In the genomic region with DNA sequence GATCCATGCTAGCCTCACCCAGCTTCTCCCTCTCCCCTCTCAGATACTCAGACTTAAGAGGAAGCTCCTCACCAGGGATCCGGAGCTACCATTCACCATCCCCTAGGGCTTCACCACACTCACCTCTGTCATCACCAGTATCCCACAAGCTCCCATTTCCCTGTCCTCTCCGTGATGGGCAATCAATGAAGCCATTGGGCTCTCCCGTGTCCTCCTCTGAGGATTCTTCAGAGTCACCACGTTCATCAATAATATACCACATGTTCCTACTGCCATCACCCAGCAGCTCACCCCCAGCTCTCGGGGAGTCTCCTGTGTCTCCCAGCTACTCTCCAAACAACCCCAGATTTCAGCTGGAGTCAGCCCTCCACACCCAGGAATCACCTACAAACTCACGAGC, we compare ENCODE assay signal across 6 cellular contexts. TPM values are rescaled to one million over a fixed set of nuclear protein-coding genes. Genes with fewer than 3 reads are reported as not detected.
DNase-seq lines count a peak whose midpoint lies in the region; FAIRE-seq and TF ChIP-seq lines count a peak whose summit lies in the region.
"Not testable (repeated sequence)": the region's sequence is repeated elsewhere in the genome, so short reads cannot be mapped to it uniquely, and the experiment has no call there.

No MANE protein-coding gene starts in this region.

- H3K27me3 ChIP-seq in MG63; bronchial epithelial cell (ENCODE audit: control insufficient read depth, insufficient read depth, low read length); prostate gland (replicated peaks; ENCODE audit: insufficient read depth): not testable (repeated sequence)

- H3K9me3 ChIP-seq in MG63; SK-N-MC (ENCODE audit: low read depth, low read length); prostate gland: not testable (repeated sequence)

- not testable (repeated sequence) for H3K4me1 Mint-ChIP-seq in type B pancreatic cell (ENCODE audit: unreplicated experiment)

- H3K4me3 ChIP-seq in MG63; bronchial epithelial cell (ENCODE audit: low read depth, low read length); epithelial cell of esophagus (ENCODE audit: low read length); prostate gland: not testable (repeated sequence)
- H3K4me3 ChIP-seq in SK-N-MC = peak overlapping the region; percentile 76

- not testable (repeated sequence) for H3K27me3 Mint-ChIP-seq in type B pancreatic cell

- not testable (repeated sequence) for TF ChIP-seq POLR2A in prostate gland (IDR thresholded peaks at IDR 0.05)

- H3K4me3 Mint-ChIP-seq in type B pancreatic cell = not testable (repeated sequence)

- 84% methylated on average over 6 of the region's 6 CpGs for WGBS in prostate gland

- not testable (repeated sequence) for TF ChIP-seq CTCF in bronchial epithelial cell (IDR thresholded peaks at IDR 0.05; ENCODE audit: insufficient read depth, low read length, severe bottlenecking); epithelial cell of esophagus (IDR thresholded peaks at IDR 0.05; ENCODE audit: insufficient read depth, low read depth, low read length, missing control alignments); prostate gland (IDR thresholded peaks at IDR 0.05); type B pancreatic cell (conservative IDR thresholded peaks at IDR 0.05)

- not testable (repeated sequence) for H3K36me3 Mint-ChIP-seq in type B pancreatic cell

- intact Hi-C loops in prostate gland (cut with DNase I) = not testable (repeated sequence)

- DNase-seq in MG63 (peak; percentile 25), epithelial cell of esophagus (ENCODE audit: low read depth) (peak; percentile 7), prostate gland (ENCODE audit: low spot score) (peak; percentile 43), type B pancreatic cell (ENCODE audit: extremely low spot score, unreplicated experiment) (peak; percentile 79)
- not testable (repeated sequence) for DNase-seq in SK-N-MC (ENCODE audit: low read depth, low spot score); bronchial epithelial cell (ENCODE audit: low read depth)

- H3K9ac ChIP-seq in SK-N-MC (ENCODE audit: insufficient read length) = not testable (repeated sequence)

- not testable (repeated sequence) for H3K9me3 Mint-ChIP-seq in type B pancreatic cell

- peak; percentile 47 for FAIRE-seq in bronchial epithelial cell (lab: Jason Lieb, UNC)

- not testable (repeated sequence) for H3K4me1 ChIP-seq in prostate gland (replicated peaks)

- H3K36me3 ChIP-seq in MG63; SK-N-MC (ENCODE audit: insufficient read depth, low read length); bronchial epithelial cell (ENCODE audit: control insufficient read depth, insufficient read depth, low read length); prostate gland: not testable (repeated sequence)

- H3K27ac ChIP-seq in SK-N-MC, prostate gland: not testable (repeated sequence)

- H3K27ac Mint-ChIP-seq in type B pancreatic cell = not testable (repeated sequence)

RNA-seq across cellular contexts. Expression of gene PSMD14, which starts 26.6 kb away (rescaled TPM):
- total RNA-seq in MG63 (2014; rRNA removed; shearing (Covaris generic); ENCODE audit: low replicate concordance) = 230 and 306 TPM in 2 replicates
- total RNA-seq in bronchial epithelial cell = 130 and 156 TPM in 2 replicates
- 10 to 100 TPM; 25.1 to 43.1 TPM for total RNA-seq in prostate gland
- total RNA-seq in type B pancreatic cell (ENCODE audit: low replicate concordance) = 46.5 and 52.5 TPM in 2 replicates
